Comparison of ENCODE assay signal across 9 cellular contexts in the genomic region with DNA sequence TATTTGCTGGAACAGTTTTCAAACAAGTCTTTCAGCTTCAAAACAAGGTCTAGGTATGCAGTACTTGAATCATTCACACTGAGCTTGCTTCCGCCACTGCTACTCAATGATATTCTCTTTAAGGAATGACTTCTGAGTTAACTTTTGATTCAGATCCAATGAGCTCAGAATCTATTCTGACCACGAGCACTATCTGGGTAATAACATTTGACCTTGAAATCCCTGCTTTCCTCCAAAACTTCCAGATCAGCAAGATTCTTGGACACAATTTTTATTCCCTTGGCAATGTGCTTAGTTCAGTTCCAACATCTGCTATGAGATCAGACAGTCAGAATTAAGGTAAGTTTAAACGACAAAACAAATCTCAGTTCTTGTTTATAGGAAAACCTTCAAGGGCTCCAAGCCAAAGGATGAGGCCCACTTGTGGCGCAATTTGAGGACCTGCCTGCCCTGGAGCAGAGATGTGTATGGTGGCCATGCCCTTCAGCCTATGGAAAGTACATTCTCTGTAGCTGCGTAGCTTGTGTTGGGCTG.
DNase-seq lines count a peak whose midpoint lies in the region; ATAC-seq and TF ChIP-seq lines count a peak whose summit lies in the region.
"Had no signal": no experiment of that assay in that cellular context is flagged by ENCODE, and none has a peak within 500 bp of the region (broad histone marks: within the 10 kb centered on the region; RNA-seq: fewer than 3 reads in every experiment).

No MANE protein-coding gene starts in this region.

- H3K9me3 ChIP-seq in SU-DHL-6 (ENCODE audit: insufficient read depth, low read length) (no peaks in the 10 kb centered on the region), fibroblast of lung (ENCODE audit: control insufficient read depth, insufficient read depth, low read depth, low read length) (no peaks in the 10 kb centered on the region)

- H3K4me1 ChIP-seq in fibroblast of lung (ENCODE audit: control insufficient read depth, extremely low read depth, insufficient read depth, low read length) (peaks cover 59% of the 10 kb centered on the region), rectal smooth muscle tissue (ENCODE audit: control insufficient read depth, insufficient read depth, low read length) (peaks cover 87% of the 10 kb centered on the region)

- peaks cover 40% of the 10 kb centered on the region for H3F3A ChIP-seq in SU-DHL-6 (ENCODE audit: insufficient read depth)

- H2AFZ ChIP-seq in SU-DHL-6 (ENCODE audit: low read depth, low read length, severe bottlenecking) (peak overlapping the region; percentile 0), fibroblast of lung (ENCODE audit: low read length) (no peak overlapping the region)

- H4K20me1 ChIP-seq in SU-DHL-6 (ENCODE audit: low read depth, low read length) (no peaks in the 10 kb centered on the region), fibroblast of lung (ENCODE audit: control insufficient read depth, extremely low read depth, insufficient read depth, low read length) (no peaks in the 10 kb centered on the region)

- H3K27ac ChIP-seq in SU-DHL-6 (ENCODE audit: low read depth, low read length) (peak overlapping the region; percentile 88), fibroblast of lung (ENCODE audit: insufficient read depth, low read length) (peak overlapping the region; percentile 89), rectal smooth muscle tissue (ENCODE audit: low read depth, low read length) (peak overlapping the region; percentile 99)

- H3K27me3 ChIP-seq in SU-DHL-6 (ENCODE audit: low read length) (no peaks in the 10 kb centered on the region), fibroblast of lung (ENCODE audit: control insufficient read depth, insufficient read depth, low read length) (no peaks in the 10 kb centered on the region), rectal smooth muscle tissue (ENCODE audit: control insufficient read depth, insufficient read depth, low read length) (no peaks in the 10 kb centered on the region)

- no peak for ATAC-seq in GM21723 (IDR thresholded peaks at IDR 0.05; ENCODE audit: unreplicated experiment)

- TF ChIP-seq CTCF in SU-DHL-6 (IDR thresholded peaks at IDR 0.05; ENCODE audit: insufficient read depth, low read length, poor library complexity, severe bottlenecking) (no peak), fibroblast of lung (conservative IDR thresholded peaks at IDR 0.05 in 1 of 2, IDR thresholded peaks at IDR 0.05 in 1 of 2; ENCODE audit: low read depth in 1 of 2, low read length in 2 of 2) (no peak)

- H3K9ac ChIP-seq in SU-DHL-6 (ENCODE audit: low read length) (peak overlapping the region; percentile 62), fibroblast of lung (ENCODE audit: insufficient read depth, low read length) (peak overlapping the region; percentile 63), rectal smooth muscle tissue (ENCODE audit: low read length) (peak overlapping the region; percentile 43)

- H3K36me3 ChIP-seq in SU-DHL-6 (ENCODE audit: low read length) (no peaks in the 10 kb centered on the region), fibroblast of lung (ENCODE audit: control insufficient read depth, insufficient read depth, low read length) (no peaks in the 10 kb centered on the region), rectal smooth muscle tissue (ENCODE audit: control insufficient read depth, insufficient read depth, low read length) (peaks cover 2% of the 10 kb centered on the region)

- no peaks in the 10 kb centered on the region for H3K9me2 ChIP-seq in SU-DHL-6 (replicated peaks; ENCODE audit: insufficient read depth, low read length)

- H3K4me3 ChIP-seq in SU-DHL-6 (ENCODE audit: insufficient read depth, low read length, poor library complexity, severe bottlenecking) (peak overlapping the region; percentile 46), fibroblast of lung (replicated peaks in 1 of 4; ENCODE audit: control extremely low read depth in 1 of 4, insufficient read depth in 1 of 4, low read depth in 3 of 4, low read length in 4 of 4) (no peak overlapping the region), rectal smooth muscle tissue (ENCODE audit: low read length) (peak overlapping the region; percentile 59)

- H3K4me2 ChIP-seq in SU-DHL-6 (ENCODE audit: low read depth, low read length, poor library complexity, severe bottlenecking) (peak overlapping the region; percentile 76), fibroblast of lung (ENCODE audit: extremely low read depth, insufficient read depth, low read length) (peak overlapping the region; percentile 84)

- peaks cover 6% of the 10 kb centered on the region; the same call in 1 of the 2 replicates for H3K79me2 ChIP-seq in SU-DHL-6 (ENCODE audit: insufficient read depth, low read length)
- H3K79me2 ChIP-seq in fibroblast of lung (ENCODE audit: control insufficient read depth, insufficient read depth, low read length) = peaks cover 8% of the 10 kb centered on the region

- DNase-seq in ELR (ENCODE audit: low read depth) (peak; percentile 89), fibroblast of lung (ENCODE audit: low read depth in 2 of 2) (peak; percentile 94 to 97), foreskin melanocyte (no peak), occipital lobe (lab: John Stamatoyannopoulos, UW) (no peak), RPMI8226 (no peak)
- DNase-seq: cerebellar nuclear complex had no signal

Comparison
In these comparisons a context has a peak if more than half of its experiments do, and no peak if none do; other contexts are left out.
1. DNase-seq: peak in ELR (single experiment) and fibroblast of lung (2 of 2); none in foreskin melanocyte (single experiment), occipital lobe (single experiment) and RPMI8226 (single experiment).
2. H3K4me3 ChIP-seq: peak in SU-DHL-6 (single experiment) and rectal smooth muscle tissue (single experiment); none in fibroblast of lung (0 of 4).
3. Peak in every context shown above with its lines, with median percentiles within 50 percentile points of each other: H3K27ac ChIP-seq and H3K9ac ChIP-seq.